Comparison of ENCODE assay signal across 8 cellular contexts in the genomic region with DNA sequence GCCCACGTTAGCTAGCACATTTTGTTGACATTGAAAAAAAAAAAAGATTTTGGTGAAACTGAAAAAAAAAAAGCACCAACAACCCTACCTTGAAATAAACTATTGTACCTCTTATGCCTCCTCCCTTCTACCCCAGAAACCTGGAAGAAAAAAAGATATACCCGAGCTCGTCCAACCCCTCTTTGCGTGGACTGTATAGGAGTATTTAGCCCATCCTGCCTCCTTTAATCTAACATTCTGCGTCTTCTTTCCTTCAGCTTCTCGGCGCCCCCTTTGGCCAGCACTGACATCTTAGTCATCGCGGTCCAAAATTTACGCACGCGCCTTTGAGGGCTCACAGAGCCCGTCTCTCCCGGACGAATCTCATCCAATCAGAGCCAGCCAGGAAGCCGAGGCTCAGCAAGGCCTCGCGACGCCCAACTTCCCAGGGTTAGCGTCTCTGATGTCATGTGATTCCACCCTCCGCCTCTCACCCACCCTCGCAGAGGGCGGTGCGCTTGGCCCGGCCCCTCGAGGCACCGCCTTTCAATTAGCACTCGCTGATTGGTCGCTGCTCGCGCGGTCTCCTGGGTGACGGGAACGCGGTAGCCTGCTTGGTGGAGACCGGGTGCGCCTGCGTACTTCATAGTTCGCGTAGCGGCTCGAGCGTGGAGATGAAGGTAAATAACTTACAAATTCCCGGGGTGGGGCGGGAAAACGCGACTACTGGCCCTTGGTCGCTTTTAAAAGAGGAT. TPM values are rescaled to one million over a fixed set of nuclear protein-coding genes. Genes with fewer than 3 reads are reported as not detected.
DNase-seq lines count a peak whose midpoint lies in the region; ATAC-seq, FAIRE-seq and TF ChIP-seq lines count a peak whose summit lies in the region.

TSS of gene WDR19 (plus strand) at position 625 of the 734 bp plus-strand sequence. CDS start at position 654, 29 bp downstream.

- peak within 1 kb of the TSS; percentile 92 for H3K4me3 ChIP-seq in AG04449 (ENCODE audit: low read depth, low read length)
- H3K4me3 ChIP-seq in bronchial epithelial cell (ENCODE audit: low read depth, low read length) = peak within 1 kb of the TSS; percentile 69
- peak within 1 kb of the TSS; percentile 55 to 61 for H3K4me3 ChIP-seq in small intestine (ENCODE audit: low read depth in 1 of 2, low read length in 2 of 2)

- CTCF ChIA-PET in AG04449 (lab: Yijun Ruan, JAX) = interaction anchor here (0.7 to 1.4 kb wide), 9 partner anchors 10 to 422 kb away, joined by 3 to 10 read pairs (median 4); no protein-coding TSS in a partner anchor

- peak within 1 kb of the TSS; percentile 79 for H3K27ac ChIP-seq in VCaP
- peak within 1 kb of the TSS; percentile 37 to 75 for H3K27ac ChIP-seq in small intestine (ENCODE audit: low read depth in 1 of 2, low read length in 1 of 2)

- peak; percentile 54 for TF ChIP-seq CTCF in AG04449 (IDR thresholded peaks at IDR 0.05; ENCODE audit: insufficient read depth, low read length, missing control alignments)
- peak; percentile 73 for TF ChIP-seq CTCF in VCaP (conservative IDR thresholded peaks at IDR 0.05)
- peak; percentile 39 for TF ChIP-seq CTCF in bronchial epithelial cell (IDR thresholded peaks at IDR 0.05; ENCODE audit: insufficient read depth, low read length, severe bottlenecking)

- no peaks in the 10 kb centered on the region for H3K36me3 ChIP-seq in bronchial epithelial cell (ENCODE audit: control insufficient read depth, insufficient read depth, low read length)
- H3K36me3 ChIP-seq in small intestine (ENCODE audit: control insufficient read depth in 2 of 2, insufficient read depth in 2 of 2, low read length in 2 of 2) = no peaks in the 10 kb centered on the region

- POLR2A ChIA-PET in AG04449 (lab: Yijun Ruan, JAX) = interaction anchor here (0.6 to 1.0 kb wide), 2 partner anchors 21 to 271 kb away, joined by 3 read pairs; no protein-coding TSS in a partner anchor

- no peaks in the 10 kb centered on the region for H3K4me1 ChIP-seq in small intestine (ENCODE audit: control insufficient read depth in 2 of 2, insufficient read depth in 1 of 2, low read depth in 1 of 2, low read length in 1 of 2)

- FAIRE-seq in bronchial epithelial cell (lab: Jason Lieb, UNC) = peak; percentile 95
- FAIRE-seq in small intestine (lab: Jason Lieb, UNC) = peak; percentile 98

- ATAC-seq in GM18868 (IDR thresholded peaks at IDR 0.05; ENCODE audit: unreplicated experiment) (peak; percentile 98), HG03108 (IDR thresholded peaks at IDR 0.05; ENCODE audit: unreplicated experiment) (peak; percentile 99)

- H3K9me3 ChIP-seq in small intestine (ENCODE audit: control insufficient read depth, low read depth) = no peaks in the 10 kb centered on the region

- H3K27me3 ChIP-seq in bronchial epithelial cell (ENCODE audit: control insufficient read depth, insufficient read depth, low read length) (no peaks in the 10 kb centered on the region), small intestine (ENCODE audit: control insufficient read depth in 2 of 2, insufficient read depth in 2 of 2, low read length in 2 of 2) (no peaks in the 10 kb centered on the region)

- 0% methylated on average over 48 of the region's 48 CpGs for WGBS in small intestine, 3 donors

- DNase-seq in AG04449 (ENCODE audit: low read depth, low spot score) = peak; percentile 93
- DNase-seq in NCI-H2196 (lab: John Stamatoyannopoulos, UW; ENCODE audit: unreplicated experiment) = peak; percentile 97
- DNase-seq in bronchial epithelial cell (ENCODE audit: low read depth) = peak; percentile 98
- DNase-seq in iPS-NIHi11 (ENCODE audit: low spot score) = peak; percentile 98
- DNase-seq in small intestine = peak; percentile 100

RNA-seq across cellular contexts. Expression of gene WDR19, which starts in this region (rescaled TPM):
- total RNA-seq in bronchial epithelial cell = 14.5 and 20.8 TPM in 2 replicates
- 10 to 100 TPM in 1 of 3 donors, 1 to 10 TPM in 2; 3.4 to 12.5 (median 5.9) TPM for polyA plus RNA-seq in small intestine

Comparison
In these comparisons a context has a peak if more than half of its experiments do, and no peak if none do; other contexts are left out.
1. Peak in every context shown above with its lines: DNase-seq, ATAC-seq, H3K4me3 ChIP-seq and H3K27ac ChIP-seq.